27 cellular contexts compared by ENCODE assay signal in genomic region chr22:44893731-44894080, GRCh38.
"Had no signal": no experiment of that assay in that cellular context is flagged by ENCODE, and none has a peak within 500 bp of the region (broad histone marks: within the 10 kb centered on the region; RNA-seq: fewer than 3 reads in every experiment).

No MANE protein-coding gene starts in this region.

- H3K36me3 Mint-ChIP-seq: activated CD8-positive, alpha-beta memory T cell treated with anti-CD3 and anti-CD28 coated beads, Interleukin-2, amount 10 ng/mL, durations not matched to agents 7 days and 5 days; activated naive CD8-positive, alpha-beta T cell; natural killer cell had no signal

- H3K4me3 Mint-ChIP-seq: activated CD8-positive, alpha-beta memory T cell treated with anti-CD3 and anti-CD28 coated beads, Interleukin-2, amount 10 ng/mL, durations not matched to agents 7 days and 5 days; activated CD8-positive, alpha-beta T cell treated with anti-CD3 and anti-CD28 coated beads for 36 hours; activated naive CD8-positive, alpha-beta T cell; central memory CD8-positive, alpha-beta T cell; natural killer cell; T-helper 17 cell had no signal

- H3K27ac Mint-ChIP-seq: activated CD8-positive, alpha-beta memory T cell treated with anti-CD3 and anti-CD28 coated beads, Interleukin-2, amount 10 ng/mL, durations not matched to agents 7 days and 5 days; activated CD8-positive, alpha-beta T cell treated with anti-CD3 and anti-CD28 coated beads for 36 hours; activated naive CD8-positive, alpha-beta T cell; natural killer cell; progenitor cell of endocrine pancreas; T-helper 17 cell had no signal

- H3K27me3 Mint-ChIP-seq: activated CD8-positive, alpha-beta memory T cell treated with anti-CD3 and anti-CD28 coated beads, Interleukin-2, amount 10 ng/mL, durations not matched to agents 7 days and 5 days; activated CD8-positive, alpha-beta T cell treated with anti-CD3 and anti-CD28 coated beads for 36 hours; central memory CD8-positive, alpha-beta T cell; progenitor cell of endocrine pancreas had no signal

- ATAC-seq: activated CD8-positive, alpha-beta memory T cell treated with anti-CD3 and anti-CD28 coated beads, Interleukin-2, amount 10 ng/mL, durations not matched to agents 7 days and 5 days; activated CD8-positive, alpha-beta T cell treated with anti-CD3 and anti-CD28 coated beads for 36 hours; left colon; natural killer cell; right lobe of liver; SK-N-SH treated with all-trans-retinoic acid at 6 μM for 48 hours; stimulated activated naive CD8-positive, alpha-beta T cell treated with anti-CD3 and anti-CD28 coated beads, Interleukin-15, Interleukin-2, amounts not matched to agents 100 U/mL and 50 U/mL, for 24 hours; T-helper 17 cell had no signal

- H3K4me1 Mint-ChIP-seq: activated CD8-positive, alpha-beta memory T cell treated with anti-CD3 and anti-CD28 coated beads, Interleukin-2, amount 10 ng/mL, durations not matched to agents 7 days and 5 days; central memory CD8-positive, alpha-beta T cell; natural killer cell; T-helper 17 cell had no signal

- DNase-seq: activated CD4-positive, alpha-beta T cell treated with anti-CD3 and anti-CD28 coated beads for 1 hour; activated CD4-positive, alpha-beta T cell treated with anti-CD3 and anti-CD28 coated beads, Interleukin-2, amount 50 U/mL, for 1 hour; activated CD8-positive, alpha-beta memory T cell treated with anti-CD3 and anti-CD28 coated beads, Interleukin-2, amount 10 ng/mL, durations not matched to agents 7 days and 5 days; activated CD8-positive, alpha-beta T cell treated with anti-CD3 and anti-CD28 coated beads for 36 hours; activated effector memory CD4-positive, alpha-beta T cell treated with Interleukin-2 at 50 U/mL for 16 hours; activated naive CD4-positive, alpha-beta T cell treated with Interleukin-2 at 50 U/mL for 16 hours; anterior cingulate cortex; dermis blood vessel endothelial cell; effector CD8-positive, alpha-beta T cell; glutamatergic neuron; left colon; mesenchymal stem cell; natural killer cell; stimulated activated CD4-positive, alpha-beta T cell treated with anti-CD3 and anti-CD28 coated beads, Interleukin-12 subunit alpha, Interleukin-12 subunit beta, amount 100 ng/mL, for 4 hours; stimulated activated CD4-positive, alpha-beta T cell treated with anti-CD3 and anti-CD28 coated beads, Interleukin-4, amount 100 ng/mL, for 1 hour; stimulated activated naive CD8-positive, alpha-beta T cell treated with anti-CD3 and anti-CD28 coated beads, Interleukin-15, Interleukin-2, amounts not matched to agents 100 U/mL and 50 U/mL, for 24 hours; T-helper 17 cell; T1000; upper lobe of left lung had no signal

- FAIRE-seq: bronchial epithelial cell, frontal cortex, keratinocyte had no signal

- H3K9me3 Mint-ChIP-seq: activated CD8-positive, alpha-beta T cell treated with anti-CD3 and anti-CD28 coated beads for 36 hours; central memory CD8-positive, alpha-beta T cell; natural killer cell had no signal
